9 cellular contexts compared by ENCODE assay signal in genomic region chr9:133127340-133127981, GRCh38. TPM values are rescaled to one million over a fixed set of nuclear protein-coding genes. Genes with fewer than 3 reads are reported as not detected.
DNase-seq lines count a peak whose midpoint lies in the region; ATAC-seq lines count a peak whose summit lies in the region.
"Had no signal": no experiment of that assay in that cellular context is flagged by ENCODE, and none has a peak within 500 bp of the region (broad histone marks: within the 10 kb centered on the region; RNA-seq: fewer than 3 reads in every experiment).

No MANE protein-coding gene starts in this region.

- peaks cover 65 to 91% (median 73%) of the 10 kb centered on the region in 3 donors for H3K4me1 Mint-ChIP-seq in T-cell

- H3K27ac Mint-ChIP-seq in T-cell, result peak overlapping the region; percentile 52 to 88

- no peaks in the 10 kb centered on the region for H3K27me3 Mint-ChIP-seq in T-cell

- no peaks in the 10 kb centered on the region for H3K9me3 Mint-ChIP-seq in T-cell

- H3K27me3 ChIP-seq in layer of hippocampus (ENCODE audit: control insufficient read depth, insufficient read depth, low read length), result no peaks in the 10 kb centered on the region

- POLR2A ChIA-PET in T-cell (lab: Charles Lee), result no interaction called here

- H3K27ac ChIP-seq in angular gyrus (ENCODE audit: low read depth, low read length) (peak overlapping the region; percentile 87), layer of hippocampus (ENCODE audit: low read depth, low read length) (peak overlapping the region; percentile 91), substantia nigra (ENCODE audit: low read depth, low read length, poor library complexity, severe bottlenecking) (peak overlapping the region; percentile 89)

- DNase-seq in T-cell (peak in 30 of 34 experiments; percentile 26 to 73 (median 56)), substantia nigra (lab: John Stamatoyannopoulos, UW) (peak in 6 of 49 donors; percentile 19 to 93 (median 48)), putamen (ENCODE audit: low spot score) (no peak), DMS 273 treated with DMSO at 0.1 percent for 48 hours (lab: John Stamatoyannopoulos, UW) (no peak)
- DNase-seq: NCI-H82 had no signal

- H3K36me3 Mint-ChIP-seq in T-cell, result peaks cover 10% of the 10 kb centered on the region

- ATAC-seq in T-cell (replicated peaks in 1 of 4) (peak in 1 of 4 experiments; percentile 45), HG03159 (IDR thresholded peaks at IDR 0.05; ENCODE audit: unreplicated experiment) (no peak), HG03039 (IDR thresholded peaks at IDR 0.05; ENCODE audit: unreplicated experiment) (no peak)

- CTCF ChIA-PET in T-cell (lab: Charles Lee), result interaction anchor here in 1 of 2 donors (4.4 kb wide), 1 partner anchor 16 kb away, joined by 21 read pairs; no protein-coding TSS in a partner anchor

- peak overlapping the region; percentile 67 to 83 (median 77) for H3K4me3 Mint-ChIP-seq in T-cell

RNA-seq across cellular contexts. Expression of gene RALGDS, which starts 6.4 kb away (rescaled TPM):
- 100 to 1,000 TPM in 4 of 5 donors, 10 to 100 TPM in 1; 81.0 to 161 (median 137) TPM for total RNA-seq in T-cell

RNA-seq across cellular contexts. Expression of gene GBGT1, which starts 36.3 kb away (rescaled TPM):
- 10 to 100 TPM in 2 of 5 donors, 1 to 10 TPM in 3; 1.3 to 13.3 (median 7.9) TPM for total RNA-seq in T-cell

Comparison
In these comparisons a context has a peak if more than half of its experiments do, and no peak if none do; other contexts are left out.
1. DNase-seq: peak in T-cell (30 of 34); none in putamen (single experiment) and DMS 273 treated with DMSO at 0.1 percent for 48 hours (single experiment).
2. Peak in every context shown above with its lines, with median percentiles within 50 percentile points of each other: H3K27ac ChIP-seq.